Comparison of ENCODE assay signal across 1 cellular context in the genomic region with DNA sequence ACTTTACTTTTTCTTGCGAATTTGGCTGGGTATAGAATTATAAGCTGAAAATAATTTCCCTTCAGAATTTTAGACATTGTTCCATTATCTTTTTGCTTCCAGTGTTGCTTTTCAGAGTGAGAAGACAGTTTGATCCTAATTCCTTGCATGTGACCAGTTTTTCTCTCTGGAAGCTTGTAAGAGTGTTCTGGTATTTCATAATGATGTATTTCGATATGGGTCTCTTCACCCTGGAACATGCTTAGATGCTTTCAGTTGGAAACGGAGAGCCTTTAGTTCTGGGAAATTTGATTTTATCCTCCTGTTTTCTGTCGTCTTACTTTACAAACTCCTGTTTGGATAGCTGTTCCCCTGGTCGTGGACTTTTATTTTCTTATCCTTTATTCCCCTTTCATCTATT.
TF ChIP-seq lines count a peak whose summit lies in the region.

No MANE protein-coding gene starts in this region.

TF ChIP-seq in K562, 482 proteins besides CTCF, POLR2A, EP300 and RAD21:
- TF ChIP-seq MTA3 (IDR thresholded peaks at IDR 0.05; ENCODE audit: borderline replicate concordance) (no peak), ZNF316 (IDR thresholded peaks at IDR 0.05) (no peak), MITF (IDR thresholded peaks at IDR 0.05) (no peak), ZNF124 (CRISPR knock-in tag; IDR thresholded peaks at IDR 0.05) (no peak), NFE2 (IDR thresholded peaks at IDR 0.05; ENCODE audit: low read depth) (no peak), TRIM28 (IDR thresholded peaks at IDR 0.05) (no peak)
- TF ChIP-seq, protein P1, sequence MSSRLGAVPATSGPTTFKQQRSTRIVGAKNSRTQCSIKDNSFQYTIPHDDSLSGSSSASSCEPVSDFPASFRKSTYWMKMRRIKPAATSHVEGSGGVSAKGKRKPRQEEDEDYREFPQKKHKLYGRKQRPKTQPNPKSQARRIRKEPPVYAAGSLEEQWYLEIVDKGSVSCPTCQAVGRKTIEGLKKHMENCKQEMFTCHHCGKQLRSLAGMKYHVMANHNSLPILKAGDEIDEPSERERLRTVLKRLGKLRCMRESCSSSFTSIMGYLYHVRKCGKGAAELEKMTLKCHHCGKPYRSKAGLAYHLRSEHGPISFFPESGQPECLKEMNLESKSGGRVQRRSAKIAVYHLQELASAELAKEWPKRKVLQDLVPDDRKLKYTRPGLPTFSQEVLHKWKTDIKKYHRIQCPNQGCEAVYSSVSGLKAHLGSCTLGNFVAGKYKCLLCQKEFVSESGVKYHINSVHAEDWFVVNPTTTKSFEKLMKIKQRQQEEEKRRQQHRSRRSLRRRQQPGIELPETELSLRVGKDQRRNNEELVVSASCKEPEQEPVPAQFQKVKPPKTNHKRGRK (tag; IDR thresholded peaks at IDR 0.05), result 0 out of 2 replicates have a peak, but pooled peaks have one; percentile 29
- TF ChIP-seq, protein P2, sequence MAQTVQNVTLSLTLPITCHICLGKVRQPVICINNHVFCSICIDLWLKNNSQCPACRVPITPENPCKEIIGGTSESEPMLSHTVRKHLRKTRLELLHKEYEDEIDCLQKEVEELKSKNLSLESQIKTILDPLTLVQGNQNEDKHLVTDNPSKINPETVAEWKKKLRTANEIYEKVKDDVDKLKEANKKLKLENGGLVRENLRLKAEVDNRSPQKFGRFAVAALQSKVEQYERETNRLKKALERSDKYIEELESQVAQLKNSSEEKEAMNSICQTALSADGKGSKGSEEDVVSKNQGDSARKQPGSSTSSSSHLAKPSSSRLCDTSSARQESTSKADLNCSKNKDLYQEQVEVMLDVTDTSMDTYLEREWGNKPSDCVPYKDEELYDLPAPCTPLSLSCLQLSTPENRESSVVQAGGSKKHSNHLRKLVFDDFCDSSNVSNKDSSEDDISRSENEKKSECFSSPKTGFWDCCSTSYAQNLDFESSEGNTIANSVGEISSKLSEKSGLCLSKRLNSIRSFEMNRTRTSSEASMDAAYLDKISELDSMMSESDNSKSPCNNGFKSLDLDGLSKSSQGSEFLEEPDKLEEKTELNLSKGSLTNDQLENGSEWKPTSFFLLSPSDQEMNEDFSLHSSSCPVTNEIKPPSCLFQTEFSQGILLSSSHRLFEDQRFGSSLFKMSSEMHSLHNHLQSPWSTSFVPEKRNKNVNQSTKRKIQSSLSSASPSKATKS (CRISPR knock-in tag; IDR thresholded peaks at IDR 0.05), result no peak
